Comparison of ENCODE assay signal across 14 cellular contexts in the genomic region with DNA sequence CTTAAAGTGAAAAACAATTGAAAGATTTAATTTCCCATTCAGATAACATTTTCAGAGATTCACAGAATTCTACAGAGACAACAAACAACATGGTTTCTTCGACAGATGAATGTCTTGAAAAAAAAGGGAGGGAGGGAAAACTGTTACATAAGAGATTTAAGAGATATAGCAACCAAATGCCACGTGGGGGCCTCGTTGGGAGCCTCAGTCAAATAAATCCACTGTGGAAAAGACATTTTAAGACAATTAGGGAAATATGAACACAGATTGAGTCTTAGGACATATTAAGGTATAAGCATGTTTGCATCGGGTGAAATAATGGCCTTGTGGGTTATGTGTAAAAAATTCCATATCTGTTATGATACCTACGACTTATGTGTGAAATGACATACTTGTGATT. TPM values are rescaled to one million over a fixed set of nuclear protein-coding genes. Genes with fewer than 3 reads are reported as not detected.
DNase-seq lines count a peak whose midpoint lies in the region; ATAC-seq and TF ChIP-seq lines count a peak whose summit lies in the region.
"Had no signal": no experiment of that assay in that cellular context is flagged by ENCODE, and none has a peak within 500 bp of the region (broad histone marks: within the 10 kb centered on the region; RNA-seq: fewer than 3 reads in every experiment).

No MANE protein-coding gene starts in this region.

- DNase-seq in BJ (ENCODE audit: low read depth) (no peak), H7 (peak; percentile 29), RWPE2 (ENCODE audit: low spot score) (no peak), fibroblast of peridontal ligament (ENCODE audit: extremely low read depth) (peak; percentile 59), WTC11 (ENCODE audit: low spot score) (no peak), kidney tubule cell (ENCODE audit: low spot score) (no peak), activated gamma-delta T cell (lab: John Stamatoyannopoulos, UW) (no peak)
- DNase-seq in stimulated activated CD4-positive, alpha-beta T cell treated with anti-CD3 and anti-CD28 coated beads, Interleukin-2, amount 100 ng/mL, for 48 hours = no peak
- DNase-seq: activated naive CD4-positive, alpha-beta T cell treated with anti-CD3 and anti-CD28 coated beads for 36 hours; mammary epithelial cell; MM.1S; NCI-H446 treated with DMSO at 0.1 percent for 48 hours; small intestine; substantia nigra had no signal

- POLR2A ChIA-PET in BJ (lab: Charles Lee) (no interaction called here), WTC11 (lab: Charles Lee) (no interaction called here)

- H3K4me3 ChIP-seq in BJ (ENCODE audit: low read depth, low read length) (no peak overlapping the region), H7 (ENCODE audit: insufficient read depth, low read depth, low read length) (no peak overlapping the region), RWPE2 (ENCODE audit: severe bottlenecking) (no peak overlapping the region)

- H3K36me3 Mint-ChIP-seq in WTC11 = no peaks in the 10 kb centered on the region

- no peaks in the 10 kb centered on the region for H3K9me3 ChIP-seq in RWPE2 (ENCODE audit: severe bottlenecking)

- TF ChIP-seq CTCF in BJ (IDR thresholded peaks at IDR 0.05; ENCODE audit: insufficient read depth, low read depth, low read length) (peak; percentile 28; the same call in 1 of the 2 replicates), RWPE2 (IDR thresholded peaks at IDR 0.05; ENCODE audit: poor library complexity, severe bottlenecking) (peak; percentile 25), WTC11 (IDR thresholded peaks at IDR 0.05) (no peak)

- no peak overlapping the region for H3K27ac Mint-ChIP-seq in WTC11
- H3K27ac Mint-ChIP-seq: activated naive CD4-positive, alpha-beta T cell treated with anti-CD3 and anti-CD28 coated beads for 36 hours had no signal

- no peak for ATAC-seq in RWPE2 (ENCODE audit: low read depth)
- no peak for ATAC-seq in WTC11

- peaks cover 26% of the 10 kb centered on the region for H3K27me3 Mint-ChIP-seq in WTC11 (ENCODE audit: low read depth)

- no peaks in the 10 kb centered on the region for H3K27me3 ChIP-seq in BJ (ENCODE audit: control insufficient read depth, insufficient read depth, low read length)
- no peaks in the 10 kb centered on the region for H3K27me3 ChIP-seq in H7 (ENCODE audit: control insufficient read depth, insufficient read depth, low read length)
- no peaks in the 10 kb centered on the region for H3K27me3 ChIP-seq in RWPE2 (ENCODE audit: insufficient read depth, poor library complexity, severe bottlenecking)

- H3K4me3 Mint-ChIP-seq in WTC11 = no peak overlapping the region
- H3K4me3 Mint-ChIP-seq: activated naive CD4-positive, alpha-beta T cell treated with anti-CD3 and anti-CD28 coated beads for 36 hours had no signal

- H3K4me1 Mint-ChIP-seq in WTC11 = peaks cover 26% of the 10 kb centered on the region

- no peak overlapping the region for H3K27ac ChIP-seq in RWPE2 (ENCODE audit: poor library complexity, severe bottlenecking)

- no peaks in the 10 kb centered on the region for H3K9me3 Mint-ChIP-seq in WTC11
- H3K9me3 Mint-ChIP-seq: activated naive CD4-positive, alpha-beta T cell treated with anti-CD3 and anti-CD28 coated beads for 36 hours had no signal

- CTCF ChIA-PET in BJ (lab: Yijun Ruan, JAX) (no interaction called here), WTC11 (lab: Charles Lee) (no interaction called here)

- no peaks in the 10 kb centered on the region for H3K36me3 ChIP-seq in BJ (ENCODE audit: control insufficient read depth, insufficient read depth, low read length)
- no peaks in the 10 kb centered on the region for H3K36me3 ChIP-seq in H7 (replicated peaks; ENCODE audit: control insufficient read depth, insufficient read depth, low read length)
- H3K36me3 ChIP-seq in RWPE2 (ENCODE audit: low read depth) = no peaks in the 10 kb centered on the region; the same call in 1 of the 2 replicates

- peaks cover 10% of the 10 kb centered on the region for H3K4me1 ChIP-seq in RWPE2 (ENCODE audit: insufficient read depth, poor library complexity, severe bottlenecking)

TF ChIP-seq in WTC11, 78 proteins besides CTCF, POLR2A, EP300 and RAD21 (continues in another document):
- TF ChIP-seq SOX15 (CRISPR knock-in tag; IDR thresholded peaks at IDR 0.05) (no peak), FOXP1 (CRISPR knock-in tag; IDR thresholded peaks at IDR 0.05; ENCODE audit: borderline replicate concordance) (no peak), ATF1 (CRISPR knock-in tag; IDR thresholded peaks at IDR 0.05) (no peak), TP53 (CRISPR knock-in tag; IDR thresholded peaks at IDR 0.05) (no peak), AFF4 (CRISPR knock-in tag; IDR thresholded peaks at IDR 0.05; ENCODE audit: borderline replicate concordance) (no peak), ZNF121 (CRISPR knock-in tag; IDR thresholded peaks at IDR 0.05) (no peak), KAT7 (CRISPR knock-in tag; IDR thresholded peaks at IDR 0.05; ENCODE audit: borderline replicate concordance) (no peak), ESRRA (CRISPR knock-in tag; IDR thresholded peaks at IDR 0.05; ENCODE audit: borderline replicate concordance) (no peak)
- TF ChIP-seq, protein P1, sequence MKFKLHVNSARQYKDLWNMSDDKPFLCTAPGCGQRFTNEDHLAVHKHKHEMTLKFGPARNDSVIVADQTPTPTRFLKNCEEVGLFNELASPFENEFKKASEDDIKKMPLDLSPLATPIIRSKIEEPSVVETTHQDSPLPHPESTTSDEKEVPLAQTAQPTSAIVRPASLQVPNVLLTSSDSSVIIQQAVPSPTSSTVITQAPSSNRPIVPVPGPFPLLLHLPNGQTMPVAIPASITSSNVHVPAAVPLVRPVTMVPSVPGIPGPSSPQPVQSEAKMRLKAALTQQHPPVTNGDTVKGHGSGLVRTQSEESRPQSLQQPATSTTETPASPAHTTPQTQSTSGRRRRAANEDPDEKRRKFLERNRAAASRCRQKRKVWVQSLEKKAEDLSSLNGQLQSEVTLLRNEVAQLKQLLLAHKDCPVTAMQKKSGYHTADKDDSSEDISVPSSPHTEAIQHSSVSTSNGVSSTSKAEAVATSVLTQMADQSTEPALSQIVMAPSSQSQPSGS (CRISPR knock-in tag; IDR thresholded peaks at IDR 0.05; ENCODE audit: borderline replicate concordance, low read depth) = no peak

RNA-seq across cellular contexts. Expression of gene PRRT3, which starts 5.0 kb away (rescaled TPM):
- polyA plus RNA-seq in BJ (2011; rRNA removed) = 1.9 and 4.0 TPM in 2 replicates
- 3.2 and 4.6 TPM in 2 replicates for polyA minus RNA-seq in BJ (2011; rRNA and poly(A)+ RNA removed)
- total RNA-seq in H7 (2014; rRNA removed; shearing (Covaris generic)) = 5.3 and 6.8 TPM in 2 replicates
- 9.2 to 11.5 TPM (median 11.4 TPM) in 3 replicates for total RNA-seq in WTC11 (2021)

RNA-seq across cellular contexts. Expression of gene CRELD1, which starts 23.6 kb away (rescaled TPM):
- 22.5 and 30.3 TPM in 2 replicates for polyA plus RNA-seq in BJ (2011; rRNA removed)
- polyA minus RNA-seq in BJ (2011; rRNA and poly(A)+ RNA removed) = 6.2 and 12.8 TPM in 2 replicates
- total RNA-seq in H7 (2014; rRNA removed; shearing (Covaris generic)) = 22.2 and 30.2 TPM in 2 replicates
- total RNA-seq in WTC11 (2021) = 18.8 to 36.2 TPM (median 35.9 TPM) in 3 replicates

RNA-seq across cellular contexts. Expression of gene EMC3, which starts 29.4 kb away (rescaled TPM):
- 152 and 200 TPM in 2 replicates for polyA plus RNA-seq in BJ (2011; rRNA removed)
- polyA minus RNA-seq in BJ (2011; rRNA and poly(A)+ RNA removed) = 30.3 and 59.5 TPM in 2 replicates
- total RNA-seq in H7 (2014; rRNA removed; shearing (Covaris generic)) = 21.8 and 45.2 TPM in 2 replicates
- 38.0 to 43.8 TPM (median 42.1 TPM) in 3 replicates for total RNA-seq in WTC11 (2021)

RNA-seq across cellular contexts. Expression of gene IL17RC, which starts 40.3 kb away (rescaled TPM):
- 14.7 and 28.1 TPM in 2 replicates for polyA plus RNA-seq in BJ (2011; rRNA removed)
- 28.9 and 31.6 TPM in 2 replicates for polyA minus RNA-seq in BJ (2011; rRNA and poly(A)+ RNA removed)
- 11.6 and 15.3 TPM in 2 replicates for total RNA-seq in H7 (2014; rRNA removed; shearing (Covaris generic))
- total RNA-seq in WTC11 (2021) = 10.1 to 11.8 TPM (median 10.2 TPM) in 3 replicates

RNA-seq across cellular contexts. Expression of gene IL17RE, which starts 54.6 kb away (rescaled TPM):
- polyA plus RNA-seq in BJ (2011; rRNA removed) = 2.2 and 4.0 TPM in 2 replicates
- 2.5 and 4.8 TPM in 2 replicates for polyA minus RNA-seq in BJ (2011; rRNA and poly(A)+ RNA removed)
- 1.5 and 1.9 TPM in 2 replicates for total RNA-seq in H7 (2014; rRNA removed; shearing (Covaris generic))
- total RNA-seq in WTC11 (2021) = 3.0 to 4.2 TPM (median 4.0 TPM) in 3 replicates

Comparison
In these comparisons a context has a peak if more than half of its experiments do, and no peak if none do; other contexts are left out.
1. DNase-seq: peak in H7 (single experiment) and fibroblast of peridontal ligament (single experiment); none in BJ (single experiment), RWPE2 (single experiment), WTC11 (single experiment), stimulated activated CD4-positive, alpha-beta T cell treated with anti-CD3 and anti-CD28 coated beads, Interleukin-2, amount 100 ng/mL, for 48 hours (0 of 2), kidney tubule cell (single experiment) and activated gamma-delta T cell (single experiment).